Comparison of ENCODE assay signal across 1 cellular context in genomic region chr10:80453392-80453714, GRCh38.
TF ChIP-seq lines count a peak whose summit lies in the region.

No MANE protein-coding gene starts in this region.

TF ChIP-seq in H1, 55 proteins besides CTCF, POLR2A, EP300 and RAD21:
- TF ChIP-seq ASH2L (IDR thresholded peaks at IDR 0.05; ENCODE audit: low read length) (peak; percentile 14), EZH2 (IDR thresholded peaks at IDR 0.05; ENCODE audit: low read depth, low read length, severe bottlenecking) (peak; percentile 10), SIN3A (conservative IDR thresholded peaks at IDR 0.05 in 1 of 2, IDR thresholded peaks at IDR 0.05 in 1 of 2; ENCODE audit: low read depth in 1 of 2, low read length in 2 of 2) (no peak), ATF2 (IDR thresholded peaks at IDR 0.05; ENCODE audit: low read length) (no peak)
